Comparison of ENCODE assay signal across 9 cellular contexts in the genomic region with DNA sequence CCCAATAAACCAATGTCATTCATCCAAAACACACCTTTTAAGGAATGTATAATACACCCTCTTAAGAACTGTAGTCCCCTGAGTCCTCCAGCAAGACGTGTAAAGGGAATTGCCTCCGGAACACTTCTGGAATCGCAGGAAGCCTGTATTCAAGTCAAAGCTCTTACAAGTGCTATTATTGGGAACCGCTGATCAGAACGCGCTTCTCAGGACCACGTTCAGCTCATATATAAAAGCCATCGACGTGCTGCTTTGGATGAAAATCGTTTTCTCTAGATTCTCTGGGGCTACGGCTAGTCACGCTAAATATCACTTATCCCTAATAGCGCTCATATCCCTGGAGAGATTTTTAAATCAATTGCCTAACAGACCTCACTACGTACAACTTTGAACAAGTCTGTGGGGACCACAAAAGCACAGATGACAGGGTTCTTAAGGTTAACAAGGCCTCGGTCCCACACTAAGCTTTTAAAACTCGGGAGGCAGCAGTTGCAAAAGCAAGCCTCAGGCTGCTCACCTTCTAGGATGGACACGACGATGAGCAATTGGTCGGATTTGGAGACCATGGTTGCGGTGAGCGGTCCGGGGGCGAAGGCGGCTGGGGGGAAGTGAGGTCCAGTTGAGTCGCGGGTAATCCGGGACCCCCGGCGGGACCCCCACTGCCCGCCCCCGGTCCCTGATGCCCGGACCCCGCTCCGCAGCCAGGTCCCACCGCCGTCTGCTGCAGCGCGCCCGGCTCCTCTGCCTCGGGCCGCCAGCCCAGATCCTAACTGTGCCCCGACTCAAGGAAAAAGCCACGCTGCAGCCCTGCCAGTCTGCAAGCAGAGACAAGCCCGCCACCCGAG. TPM values are rescaled to one million over a fixed set of nuclear protein-coding genes. Genes with fewer than 3 reads are reported as not detected.
DNase-seq lines count a peak whose midpoint lies in the region; ATAC-seq lines count a peak whose summit lies in the region.
"Had no signal": no experiment of that assay in that cellular context is flagged by ENCODE, and none has a peak within 500 bp of the region (broad histone marks: within the 10 kb centered on the region; RNA-seq: fewer than 3 reads in every experiment).

No MANE protein-coding gene starts in this region.

- H3K27ac ChIP-seq in KOPT-K1 (ENCODE audit: low read depth, low read length, poor library complexity, severe bottlenecking) (peak overlapping the region; percentile 80), trophoblast cell (ENCODE audit: low read depth, low read length) (peak overlapping the region; percentile 74)

- no peak overlapping the region for H3K4me3 Mint-ChIP-seq in activated CD8-positive, alpha-beta T cell treated with anti-CD3 and anti-CD28 coated beads, Interleukin-2, amount 10 ng/mL, durations not matched to agents 7 days and 5 days
- H3K4me3 Mint-ChIP-seq: neural crest cell had no signal

- no peaks in the 10 kb centered on the region for H3K27me3 Mint-ChIP-seq in activated CD8-positive, alpha-beta T cell treated with anti-CD3 and anti-CD28 coated beads, Interleukin-2, amount 10 ng/mL, durations not matched to agents 7 days and 5 days (ENCODE audit: low read depth)

- no peak overlapping the region for H2AK5ac ChIP-seq in trophoblast cell (ENCODE audit: low read length)

- POLR2A ChIA-PET in activated CD8-positive, alpha-beta T cell treated with anti-CD3 and anti-CD28 coated beads, Interleukin-2, amount 10 ng/mL, durations not matched to agents 7 days and 5 days (lab: Charles Lee), result interaction anchor here (0.6 to 2.6 kb wide), 26 partner anchors 10 to 647 kb away, joined by 3 to 83 read pairs (median 5); a partner anchor contains a TSS

- peak overlapping the region; percentile 75 for H4K12ac ChIP-seq in trophoblast cell (ENCODE audit: low read depth, low read length)

- H3K36me3 ChIP-seq in KOPT-K1 (ENCODE audit: insufficient read depth, low read length) (peaks cover 11% of the 10 kb centered on the region), trophoblast cell (ENCODE audit: control insufficient read depth in 1 of 2, insufficient read depth in 2 of 2, low read length in 2 of 2) (no peaks in the 10 kb centered on the region)

- H2BK5ac ChIP-seq in trophoblast cell (ENCODE audit: low read depth, low read length, poor library complexity), result peak overlapping the region; percentile 74

- H2AFZ ChIP-seq in trophoblast cell (ENCODE audit: insufficient read depth, low read length, poor library complexity), result peak overlapping the region; percentile 73

- peaks cover 7% of the 10 kb centered on the region for H3K79me1 ChIP-seq in trophoblast cell (ENCODE audit: low read length)

- H3K4me3 ChIP-seq in trophoblast cell (ENCODE audit: low read depth, low read length), result peak overlapping the region; percentile 90

- H3K14ac ChIP-seq in trophoblast cell (ENCODE audit: low read length), result peak overlapping the region; percentile 95

- WGBS in trophoblast cell (ENCODE audit: extremely low coverage, insufficient coverage, insufficient read length), result no CpG with 5 or more reads among the region's 45 CpGs

- H3K4me2 ChIP-seq in trophoblast cell (ENCODE audit: low read length), result peak overlapping the region; percentile 92

- no peaks in the 10 kb centered on the region for H3K9me3 ChIP-seq in KOPT-K1 (ENCODE audit: insufficient read depth, low read length, poor library complexity, severe bottlenecking)
- H3K9me3 ChIP-seq in trophoblast cell (ENCODE audit: insufficient read depth, low read depth, low read length), result no peaks in the 10 kb centered on the region

- peaks cover 5% of the 10 kb centered on the region for H3K79me2 ChIP-seq in trophoblast cell (ENCODE audit: control insufficient read depth, insufficient read depth, low read length, poor library complexity)

- H4K91ac ChIP-seq in trophoblast cell (ENCODE audit: low read depth, low read length), result peak overlapping the region; percentile 84

- H2BK120ac ChIP-seq in trophoblast cell (ENCODE audit: insufficient read depth, low read length, poor library complexity), result peak overlapping the region; percentile 75

- no peak overlapping the region for H2BK12ac ChIP-seq in trophoblast cell (ENCODE audit: low read length)

- H3K4me1 ChIP-seq in trophoblast cell (ENCODE audit: control insufficient read depth in 1 of 2, insufficient read depth in 2 of 2, low read length in 2 of 2), result peaks cover 0 to 3% of the 10 kb centered on the region in 2 experiments

- peaks cover 23% of the 10 kb centered on the region for H3K4me1 Mint-ChIP-seq in activated CD8-positive, alpha-beta T cell treated with anti-CD3 and anti-CD28 coated beads, Interleukin-2, amount 10 ng/mL, durations not matched to agents 7 days and 5 days (ENCODE audit: low read depth)

- no peaks in the 10 kb centered on the region for H3K9me3 Mint-ChIP-seq in activated CD8-positive, alpha-beta T cell treated with anti-CD3 and anti-CD28 coated beads, Interleukin-2, amount 10 ng/mL, durations not matched to agents 7 days and 5 days (ENCODE audit: insufficient read depth)
- H3K9me3 Mint-ChIP-seq: neural crest cell had no signal

- no peak overlapping the region for H3K27ac Mint-ChIP-seq in activated CD8-positive, alpha-beta T cell treated with anti-CD3 and anti-CD28 coated beads, Interleukin-2, amount 10 ng/mL, durations not matched to agents 7 days and 5 days

- peak overlapping the region; percentile 92 for H4K8ac ChIP-seq in trophoblast cell (ENCODE audit: low read depth, low read length)

- H3K23ac ChIP-seq in trophoblast cell (ENCODE audit: low read length), result no peak overlapping the region

- peak overlapping the region; percentile 77 for H3K4ac ChIP-seq in trophoblast cell (ENCODE audit: low read depth, low read length)

- CTCF ChIA-PET in activated CD8-positive, alpha-beta T cell treated with anti-CD3 and anti-CD28 coated beads, Interleukin-2, amount 10 ng/mL, durations not matched to agents 7 days and 5 days (lab: Charles Lee), result interaction anchor here (0.6 to 2.8 kb wide), 39 partner anchors 8 to 197 kb away, joined by 3 to 50 read pairs (median 4); a partner anchor contains a TSS

- H3K36me3 Mint-ChIP-seq in activated CD8-positive, alpha-beta T cell treated with anti-CD3 and anti-CD28 coated beads, Interleukin-2, amount 10 ng/mL, durations not matched to agents 7 days and 5 days (ENCODE audit: low read depth), result peaks cover 15% of the 10 kb centered on the region

- H3K27me3 ChIP-seq in trophoblast cell (ENCODE audit: insufficient read depth, low read length), result no peaks in the 10 kb centered on the region

- DNase-seq in activated CD4-positive, alpha-beta T cell treated with anti-CD3 and anti-CD28 coated beads for 48 hours, result peak; percentile 34
- no peak for DNase-seq in activated CD4-positive, alpha-beta T cell treated with anti-CD3 and anti-CD28 coated beads for 1 hour
- DNase-seq in activated CD8-positive, alpha-beta T cell treated with anti-CD3 and anti-CD28 coated beads, Interleukin-2, amount 10 ng/mL, durations not matched to agents 7 days and 5 days, result peak; percentile 36
- DNase-seq in Right ventricle myocardium inferior (ENCODE audit: missing footprints), result no peak
- DNase-seq in trophoblast cell, result peak in 1 of 2 donors; percentile 42
- no peak for DNase-seq in NCI-H2029 (lab: John Stamatoyannopoulos, UW)

- intact Hi-C loops in Right ventricle myocardium inferior (cut with DNase I), result loop anchor here (1.0 to 2.0 kb wide), 2 partner anchors 90 to 188 kb away; a partner anchor contains a TSS

- H3K9ac ChIP-seq in trophoblast cell (ENCODE audit: low read length), result peak overlapping the region; percentile 92

- ATAC-seq in GM21825 (IDR thresholded peaks at IDR 0.05; ENCODE audit: unreplicated experiment), result peak; percentile 15
- ATAC-seq in activated CD8-positive, alpha-beta T cell treated with anti-CD3 and anti-CD28 coated beads, Interleukin-2, amount 10 ng/mL, durations not matched to agents 7 days and 5 days, result peak; percentile 3
- ATAC-seq in Right ventricle myocardium inferior, result peak; percentile 6

- peak overlapping the region; percentile 71 for H3K18ac ChIP-seq in trophoblast cell (ENCODE audit: low read length)

RNA-seq across cellular contexts. Expression of a gene that starts 0.5 kb away (rescaled TPM):
- 10 to 100 TPM; 22.3 to 27.6 TPM for total RNA-seq in activated CD8-positive, alpha-beta T cell treated with anti-CD3 and anti-CD28 coated beads, Interleukin-2, amount 10 ng/mL, durations not matched to agents 7 days and 5 days
- total RNA-seq in Right ventricle myocardium inferior, result 12.0 TPM
- 8.2 and 8.3 TPM in 2 replicates for polyA plus RNA-seq in trophoblast cell (2013)

Comparison
In these comparisons a context has a peak if more than half of its experiments do, and no peak if none do; other contexts are left out.
1. DNase-seq: peak in activated CD4-positive, alpha-beta T cell treated with anti-CD3 and anti-CD28 coated beads for 48 hours (single experiment) and activated CD8-positive, alpha-beta T cell treated with anti-CD3 and anti-CD28 coated beads, Interleukin-2, amount 10 ng/mL, durations not matched to agents 7 days and 5 days (single experiment); none in activated CD4-positive, alpha-beta T cell treated with anti-CD3 and anti-CD28 coated beads for 1 hour (single experiment), Right ventricle myocardium inferior (single experiment) and NCI-H2029 (single experiment).
2. Peak in every context shown above with its lines, with median percentiles within 50 percentile points of each other: ATAC-seq.